In the genomic region with DNA sequence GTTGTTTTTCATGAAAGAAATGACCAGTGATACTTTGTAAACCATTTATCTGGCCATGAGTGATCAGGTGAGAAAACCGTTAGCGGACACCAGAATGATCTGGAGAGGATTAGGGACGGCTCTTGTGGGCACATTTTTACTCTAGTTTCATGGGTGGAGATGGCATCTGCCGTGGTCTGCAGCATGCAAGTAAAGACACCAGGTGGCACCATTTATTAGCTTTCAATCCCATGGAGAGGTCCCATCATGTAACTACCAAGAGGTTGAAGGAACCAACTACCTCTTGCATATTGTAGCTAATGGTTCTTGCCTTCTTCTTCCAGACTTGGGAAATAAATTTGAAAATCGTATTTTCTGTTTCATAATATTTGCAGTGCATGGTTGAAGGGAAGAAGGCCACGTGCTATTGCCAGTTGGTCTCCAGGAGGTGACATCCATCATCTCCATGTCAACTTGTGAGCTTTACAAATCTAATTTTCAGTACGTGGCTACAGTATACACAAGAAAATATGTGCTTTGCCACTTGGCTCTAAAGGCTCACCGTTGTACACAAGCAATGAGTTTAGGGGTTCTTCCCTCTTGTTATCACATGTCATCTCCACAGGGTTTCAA, we compare ENCODE assay signal across 1 cellular context.
TF ChIP-seq lines count a peak whose summit lies in the region.

No MANE protein-coding gene starts in this region.

TF ChIP-seq in HEK293, 187 proteins besides CTCF, POLR2A, EP300 and RAD21 (continued from another document):
- no peak for TF ChIP-seq ZNF843 (tag by site-specific recombination; IDR thresholded peaks at IDR 0.05)
- no peak for TF ChIP-seq ZNF114 (tag by site-specific recombination; IDR thresholded peaks at IDR 0.05)
- no peak for TF ChIP-seq ZNF302 (tag by site-specific recombination; IDR thresholded peaks at IDR 0.05; ENCODE audit: low read depth)
- no peak for TF ChIP-seq KLF16 (tag by site-specific recombination; IDR thresholded peaks at IDR 0.05)
